21 cellular contexts compared by ENCODE assay signal in the genomic region with DNA sequence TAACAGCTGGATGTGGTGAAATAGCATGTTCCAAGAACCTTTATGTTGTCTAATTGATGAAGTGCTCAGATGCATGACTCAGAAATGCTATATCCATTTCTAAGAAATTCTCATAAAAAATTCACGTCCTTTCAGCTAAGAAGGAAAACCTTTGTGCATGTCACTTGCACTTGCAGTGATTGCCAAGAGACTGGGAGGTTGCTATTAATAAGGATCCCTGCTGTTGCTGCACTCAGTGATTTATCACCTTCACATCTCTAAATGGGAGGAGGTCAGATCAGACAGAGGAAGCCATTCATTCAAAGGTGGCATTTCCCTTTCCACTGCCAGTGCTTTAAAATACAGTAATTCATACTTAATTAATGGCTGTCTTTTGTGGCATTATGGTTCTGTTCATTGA.
DNase-seq lines count a peak whose midpoint lies in the region; TF ChIP-seq lines count a peak whose summit lies in the region.
"Had no signal": no experiment of that assay in that cellular context is flagged by ENCODE, and none has a peak within 500 bp of the region (broad histone marks: within the 10 kb centered on the region; RNA-seq: fewer than 3 reads in every experiment).

No MANE protein-coding gene starts in this region.

- H3K4me1 ChIP-seq in HAP-1: peaks cover 9% of the 10 kb centered on the region
- peaks cover 0 to 11% of the 10 kb centered on the region in 2 experiments; a peak in 2 of 4 replicates for H3K4me1 ChIP-seq in SK-N-SH (ENCODE audit: control insufficient read depth in 1 of 2, insufficient read depth in 2 of 2, low read depth in 1 of 2, low read length in 1 of 2)
- H3K4me1 ChIP-seq: Peyer's patch, prostate gland had no signal

- no peaks in the 10 kb centered on the region for H4K20me1 ChIP-seq in SK-N-SH (ENCODE audit: insufficient read depth)

- TF ChIP-seq EP300 in SK-N-SH (IDR thresholded peaks at IDR 0.05; ENCODE audit: borderline replicate concordance in 1 of 2, low read depth in 1 of 2, low read length in 1 of 2): peak in 1 of 2 experiments; percentile 58; a peak in 2 of 4 replicates

- H3K9ac ChIP-seq in SK-N-SH: no peak overlapping the region

- H3K9me3 ChIP-seq in HAP-1 (no peaks in the 10 kb centered on the region), SK-N-SH (no peaks in the 10 kb centered on the region)
- H3K9me3 ChIP-seq: Peyer's patch, prostate gland, thoracic aorta had no signal

- no peak; the same call in 1 of the 2 replicates for TF ChIP-seq RAD21 in SK-N-SH (IDR thresholded peaks at IDR 0.05; ENCODE audit: low read length)

- WGBS in SK-N-SH (ENCODE audit: low lambda C conversion rate): 6% methylated on average over 1 of the region's 1 CpG

- H3K4me2 ChIP-seq in SK-N-SH: no peak overlapping the region

- no peaks in the 10 kb centered on the region for H3K9me2 ChIP-seq in SK-N-SH

- H3K27ac ChIP-seq in SK-N-SH (ENCODE audit: low read depth in 2 of 2, low read length in 1 of 2): peak overlapping the region in 1 of 2 experiments; percentile 55; a peak in 2 of 4 replicates
- H3K27ac ChIP-seq: brain microvascular endothelial cell, heart right ventricle, Peyer's patch, prostate gland, thoracic aorta had no signal

- no peak for TF ChIP-seq CTCF in SK-N-SH (IDR thresholded peaks at IDR 0.05)

- H3K4me3 ChIP-seq in HAP-1 (no peak overlapping the region), SK-N-SH (ENCODE audit: low read depth in 2 of 2, low read length in 1 of 2) (no peak overlapping the region)
- H3K4me3 ChIP-seq: heart right ventricle, Peyer's patch, prostate gland, thoracic aorta had no signal

- H3K36me3 ChIP-seq in HAP-1 (replicated peaks) (no peaks in the 10 kb centered on the region), SK-N-SH (replicated peaks in 1 of 2; ENCODE audit: control insufficient read depth in 1 of 2, insufficient read depth in 2 of 2, low read length in 1 of 2) (no peaks in the 10 kb centered on the region)
- H3K36me3 ChIP-seq: brain microvascular endothelial cell, heart right ventricle, Peyer's patch, prostate gland, thoracic aorta had no signal

- in situ Hi-C loops in HAP-1 (cut with MboI; ENCODE audit: low sequenced_read_pairs): no loop called here

- H3K79me2 ChIP-seq in SK-N-SH (ENCODE audit: insufficient read depth): no peaks in the 10 kb centered on the region

- DNase-seq in HAP-1 (ENCODE audit: low spot score in 2 of 2) (peak; percentile 54 to 91), NCI-H146 (lab: John Stamatoyannopoulos, UW) (peak; percentile 89), SK-N-SH (no peak), left kidney (ENCODE audit: low read depth, low spot score) (peak; percentile 53), DMS79 (lab: John Stamatoyannopoulos, UW) (no peak), ecto neural progenitor cell (ENCODE audit: low spot score) (no peak), globus pallidus (ENCODE audit: low spot score) (no peak), NCI-H226 (no peak)
- DNase-seq: activated T-cell treated with anti-CD3 and anti-CD28 coated beads for 4 hours; AML-193; brain microvascular endothelial cell; Calu3; erythroblast; heart right ventricle; islet precursor cell; naive thymus-derived CD8-positive, alpha-beta T cell; NCI-H1048; NCI-H526 treated with DMSO at 0.1 percent for 48 hours; Peyer's patch had no signal

- POLR2A ChIA-PET in SK-N-SH (lab: Yijun Ruan, JAX): no interaction called here

- no peak overlapping the region for H2AFZ ChIP-seq in SK-N-SH (ENCODE audit: low read depth)

- H3K27me3 ChIP-seq in HAP-1 (ENCODE audit: low read depth) (no peaks in the 10 kb centered on the region), SK-N-SH (ENCODE audit: insufficient read depth) (no peaks in the 10 kb centered on the region)
- H3K27me3 ChIP-seq: brain microvascular endothelial cell, heart right ventricle, Peyer's patch had no signal

- CTCF ChIA-PET in SK-N-SH (lab: Yijun Ruan, JAX): interaction anchor here (0.7 to 1.5 kb wide), 6 partner anchors 16 to 337 kb away, joined by 3 to 4 read pairs (median 3); no protein-coding TSS in a partner anchor

- H3F3A ChIP-seq in SK-N-SH (replicated peaks; ENCODE audit: insufficient read depth): no peaks in the 10 kb centered on the region

TF ChIP-seq in SK-N-SH, 30 proteins besides CTCF, POLR2A, EP300 and RAD21:
- TF ChIP-seq RXRA (IDR thresholded peaks at IDR 0.05; ENCODE audit: borderline replicate concordance, low read depth) (no peak), GATA2 (CRISPR knock-in tag; IDR thresholded peaks at IDR 0.05) (peak; percentile 65), MXI1 (IDR thresholded peaks at IDR 0.05; ENCODE audit: low read depth, low read length) (no peak), RCOR1 (IDR thresholded peaks at IDR 0.05; ENCODE audit: low read length) (peak; percentile 36; the same call in 1 of the 2 replicates), FOXJ3 (CRISPR knock-in tag; IDR thresholded peaks at IDR 0.05) (no peak), GABPA (IDR thresholded peaks at IDR 0.05; ENCODE audit: low read depth) (no peak), PBX3 (IDR thresholded peaks at IDR 0.05) (no peak), YY1 (IDR thresholded peaks at IDR 0.05; ENCODE audit: low read depth) (no peak), CHD2 (IDR thresholded peaks at IDR 0.05; ENCODE audit: low read length, partially characterized antibody) (no peak), TEAD4 (IDR thresholded peaks at IDR 0.05; ENCODE audit: borderline replicate concordance, insufficient read depth) (no peak), MAX (IDR thresholded peaks at IDR 0.05; ENCODE audit: low read depth) (no peak)

Comparison
In these comparisons a context has a peak if more than half of its experiments do, and no peak if none do; other contexts are left out.
1. DNase-seq: peak in HAP-1 (2 of 2), NCI-H146 (single experiment) and left kidney (single experiment); none in SK-N-SH (single experiment), DMS79 (single experiment), ecto neural progenitor cell (single experiment), globus pallidus (single experiment) and NCI-H226 (single experiment).